ENCODE assay signal across 30 cellular contexts in genomic region chr3:16222547-16222946, GRCh38. TPM values are rescaled to one million over a fixed set of nuclear protein-coding genes. Genes with fewer than 3 reads are reported as not detected.
"Had no signal": no experiment of that assay in that cellular context is flagged by ENCODE, and none has a peak within 500 bp of the region (broad histone marks: within the 10 kb centered on the region; RNA-seq: fewer than 3 reads in every experiment).

No MANE protein-coding gene starts in this region.

- H3K4me1 ChIP-seq: ascending aorta had no signal

- ATAC-seq: activated CD8-positive, alpha-beta T cell treated with anti-CD3 and anti-CD28 coated beads for 36 hours; activated naive CD8-positive, alpha-beta T cell treated with anti-CD3 and anti-CD28 coated beads, Interleukin-2, amount 50 U/mL, for 24 hours had no signal

- H3K27me3 ChIP-seq: ascending aorta, cardiac muscle cell had no signal

- DNase-seq: activated B cell treated with CpG ODN at 0.5 μM for 24 hours; activated CD4-positive, alpha-beta memory T cell treated with anti-CD3 and anti-CD28 coated beads for 36 hours; activated CD4-positive, alpha-beta T cell treated with anti-CD3 and anti-CD28 coated beads for 4 hours; activated CD4-positive, alpha-beta T cell treated with anti-CD3 and anti-CD28 coated beads, Interleukin-2, amount 10 ng/mL, durations not matched to agents 24 days and 14 days; activated CD4-positive, alpha-beta T cell treated with anti-CD3 and anti-CD28 coated beads, Interleukin-2, amount 50 U/mL, for 1 hour; activated CD4-positive, alpha-beta T cell treated with anti-CD3 and anti-CD28 coated beads, Interleukin-2, amount 50 U/mL, for 4 hours; activated CD4-positive, CD25-positive, alpha-beta regulatory T cell treated with anti-CD3 and anti-CD28 coated beads, Interleukin-2, amount 50 U/mL, for 72 hours; activated CD8-positive, alpha-beta memory T cell treated with anti-CD3 and anti-CD28 coated beads, Interleukin-2, amount 50 U/mL, for 4 hours; activated CD8-positive, alpha-beta T cell treated with anti-CD3 and anti-CD28 coated beads for 36 hours; activated effector memory CD4-positive, alpha-beta T cell treated with Interleukin-2 at 50 U/mL for 16 hours; activated gamma-delta T cell; activated naive CD4-positive, alpha-beta T cell treated with anti-CD3 and anti-CD28 coated beads, Interleukin-2, amount 10 ng/mL, durations not matched to agents 7 days and 5 days; activated naive CD4-positive, alpha-beta T cell treated with Interleukin-2 at 50 U/mL for 16 hours; activated naive CD8-positive, alpha-beta T cell treated with anti-CD3 and anti-CD28 coated beads, Interleukin-2, amount 10 ng/mL, durations not matched to agents 7 days and 5 days; activated naive CD8-positive, alpha-beta T cell treated with anti-CD3 and anti-CD28 coated beads, Interleukin-2, amount 50 U/mL, for 24 hours; activated T-cell treated with anti-CD3 and anti-CD28 coated beads, Interleukin-2, amount 50 U/mL, for 24 hours; activated T-cell treated with anti-CD3 and anti-CD28 coated beads, Interleukin-2, amount 50 U/mL, for 48 hours; amygdala; anterior cingulate cortex; caudate nucleus; cerebellar nuclear complex; T-helper 2 cell; T-helper 9 cell had no signal

- H3K27ac ChIP-seq: ascending aorta, cardiac muscle cell, VCaP had no signal

- H3K36me3 ChIP-seq: cardiac muscle cell had no signal

- H3K4me3 ChIP-seq: ascending aorta, cardiac muscle cell had no signal

- FAIRE-seq: bronchial epithelial cell, TTC549 had no signal

- H3K9me3 ChIP-seq: ascending aorta had no signal

RNA-seq across cellular contexts. Expression of gene GALNT15, which starts 48.1 kb away (rescaled TPM):
- total RNA-seq: activated B cell treated with CpG ODN at 0.5 μM for 24 hours; activated CD4-positive, alpha-beta memory T cell treated with anti-CD3 and anti-CD28 coated beads for 36 hours; activated CD4-positive, alpha-beta T cell treated with anti-CD3 and anti-CD28 coated beads, Interleukin-2, amount 10 ng/mL, durations not matched to agents 24 days and 14 days; activated CD8-positive, alpha-beta memory T cell treated with anti-CD3 and anti-CD28 coated beads for 36 hours; activated CD8-positive, alpha-beta T cell treated with anti-CD3 and anti-CD28 coated beads for 36 hours; activated naive CD8-positive, alpha-beta T cell treated with anti-CD3 and anti-CD28 coated beads, Interleukin-2, amount 10 ng/mL, durations not matched to agents 7 days and 5 days; activated T-helper 2 cell treated with anti-CD3 and anti-CD28 coated beads, Interferon-gamma antibody, Interleukin-2, Interleukin-4, amounts not matched to agents 10 μg/mL and 5 μg/mL and 100 μg/mL, durations not matched to agents 14 hours and 24 hours and 36 hours had no signal
